8 cellular contexts compared by ENCODE assay signal in the genomic region with DNA sequence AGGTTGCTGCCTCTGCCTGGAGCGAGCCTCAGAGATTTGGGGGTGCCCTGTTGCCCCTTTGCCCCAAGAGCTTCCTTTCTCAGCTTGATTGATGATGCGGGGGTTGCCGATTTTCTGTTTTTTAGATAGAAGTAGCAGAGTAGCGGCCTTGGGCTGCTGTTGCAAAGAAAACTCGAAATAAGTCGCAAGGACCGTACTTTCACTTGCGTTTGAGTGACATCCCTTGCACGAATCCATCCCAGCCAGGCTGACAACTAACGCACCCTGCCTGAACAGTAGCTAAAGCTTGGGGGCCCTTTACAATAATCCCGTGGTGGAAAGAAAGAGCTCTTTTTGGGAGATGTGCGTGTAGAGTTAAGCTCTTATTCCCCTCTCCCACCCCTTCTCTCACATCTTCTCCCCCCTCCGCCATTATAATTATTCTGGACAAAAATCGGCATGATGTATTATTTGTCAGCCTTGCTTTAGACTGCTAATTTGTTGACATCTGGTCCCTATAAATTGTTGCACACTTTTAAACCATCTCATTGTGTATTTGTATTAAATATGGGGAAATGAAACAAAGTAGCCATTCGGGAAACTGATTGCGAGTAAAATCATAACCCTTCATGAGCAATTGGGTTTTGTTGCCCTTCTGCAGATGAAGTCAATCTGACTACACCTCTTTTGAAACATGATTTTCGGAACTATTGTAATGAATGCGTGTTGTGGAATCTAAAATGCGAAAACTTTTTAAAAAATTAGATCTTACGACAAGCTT. TPM values are rescaled to one million over a fixed set of nuclear protein-coding genes. Genes with fewer than 3 reads are reported as not detected.
DNase-seq lines count a peak whose midpoint lies in the region; ATAC-seq, FAIRE-seq and TF ChIP-seq lines count a peak whose summit lies in the region.

No MANE protein-coding gene starts in this region.

- no peaks in the 10 kb centered on the region for H3K9me3 Mint-ChIP-seq in activated T-cell treated with anti-CD3 and anti-CD28 coated beads, Interleukin-2, amount 50 U/mL, for 72 hours

- H3K4me3 ChIP-seq in H7 (ENCODE audit: insufficient read depth, low read depth, low read length): peak overlapping the region; percentile 85
- H3K4me3 ChIP-seq in foreskin fibroblast (ENCODE audit: low read depth in 1 of 2, low read length in 2 of 2): peak overlapping the region; percentile 67 to 88
- peak overlapping the region; percentile 80 for H3K4me3 ChIP-seq in osteoblast (ENCODE audit: insufficient read depth, low read length)

- H3K36me3 ChIP-seq in H7 (replicated peaks; ENCODE audit: control insufficient read depth, insufficient read depth, low read length): no peaks in the 10 kb centered on the region
- H3K36me3 ChIP-seq in osteoblast (ENCODE audit: insufficient read depth, low read length): no peaks in the 10 kb centered on the region

- peak overlapping the region; percentile 92 to 99 for H3K4me3 Mint-ChIP-seq in activated T-cell treated with anti-CD3 and anti-CD28 coated beads, Interleukin-2, amount 50 U/mL, for 72 hours

- H3K36me3 Mint-ChIP-seq in activated T-cell treated with anti-CD3 and anti-CD28 coated beads, Interleukin-2, amount 50 U/mL, for 72 hours (ENCODE audit: insufficient read depth in 2 of 2): peaks cover 2 to 6% of the 10 kb centered on the region in 2 donors

- peaks cover 57% of the 10 kb centered on the region for H3K79me2 ChIP-seq in osteoblast (ENCODE audit: insufficient read depth, low read length)

- H3K9me3 ChIP-seq in osteoblast (ENCODE audit: low read depth, low read length): no peaks in the 10 kb centered on the region

- H3K27me3 ChIP-seq in H7 (ENCODE audit: control insufficient read depth, insufficient read depth, low read length) (no peaks in the 10 kb centered on the region), osteoblast (ENCODE audit: insufficient read depth, low read length) (no peaks in the 10 kb centered on the region)

- peaks cover 47% of the 10 kb centered on the region for H3K4me1 Mint-ChIP-seq in activated T-cell treated with anti-CD3 and anti-CD28 coated beads, Interleukin-2, amount 50 U/mL, for 72 hours (ENCODE audit: low read depth)

- ATAC-seq in activated T-cell treated with anti-CD3 and anti-CD28 coated beads, Interleukin-2, amount 50 U/mL, for 72 hours (replicated peaks in 1 of 2): peak; percentile 32 to 43

- TF ChIP-seq CTCF in foreskin fibroblast (IDR thresholded peaks at IDR 0.05; ENCODE audit: low read depth, low read length) (no peak), osteoblast (IDR thresholded peaks at IDR 0.05; ENCODE audit: extremely low read depth, low read depth, low read length) (no peak)

- peaks cover 39% of the 10 kb centered on the region for H4K20me1 ChIP-seq in osteoblast (ENCODE audit: insufficient read depth, low read length)

- no peak for TF ChIP-seq POLR2A in GM12892 (IDR thresholded peaks at IDR 0.05; ENCODE audit: low read depth, low read length)

- peak overlapping the region; percentile 58 for H2AFZ ChIP-seq in osteoblast (ENCODE audit: low read length)

- FAIRE-seq in GM12892 (lab: Jason Lieb, UNC): peak; percentile 88

- no peaks in the 10 kb centered on the region for H3K27me3 Mint-ChIP-seq in activated T-cell treated with anti-CD3 and anti-CD28 coated beads, Interleukin-2, amount 50 U/mL, for 72 hours (ENCODE audit: low read depth)

- H3K4me2 ChIP-seq in osteoblast (ENCODE audit: insufficient read depth, low read length): peak overlapping the region; percentile 90

- peak overlapping the region; percentile 100 for H3K27ac Mint-ChIP-seq in activated T-cell treated with anti-CD3 and anti-CD28 coated beads, Interleukin-2, amount 50 U/mL, for 72 hours

- no peak for DNase-seq in GM12892 (ENCODE audit: insufficient read length)
- DNase-seq in H7: no peak
- DNase-seq in LoVo (ENCODE audit: low spot score): peak; percentile 15
- DNase-seq in activated T-cell treated with anti-CD3 and anti-CD28 coated beads, Interleukin-2, amount 50 U/mL, for 72 hours: peak; percentile 39 to 41
- peak in 1 of 2 donors; percentile 41 for DNase-seq in foreskin fibroblast
- no peak for DNase-seq in osteoblast (ENCODE audit: insufficient read length, low spot score, missing footprints)
- no peak for DNase-seq in SKM-1 treated with dmso at 0.1 percent for 144 hours (lab: John Stamatoyannopoulos, UW; ENCODE audit: unreplicated experiment)
- DNase-seq in COLO829 (ENCODE audit: low spot score): no peak

- peaks cover 6% of the 10 kb centered on the region for H3K4me1 ChIP-seq in osteoblast (ENCODE audit: insufficient read depth, low read length)

- H3K27ac ChIP-seq in osteoblast (ENCODE audit: low read depth, low read length): peak overlapping the region; percentile 57

RNA-seq across cellular contexts. Expression of a gene that starts 0.9 kb away (rescaled TPM):
- polyA plus RNA-seq in GM12892 (2012; ENCODE audit: missing spikeins): 83.1 TPM
- total RNA-seq in H7 (2014; rRNA removed; shearing (Covaris generic)): 132 and 150 TPM in 2 replicates
- total RNA-seq in activated T-cell treated with anti-CD3 and anti-CD28 coated beads, Interleukin-2, amount 50 U/mL, for 72 hours: 100 to 1,000 TPM; 103 to 117 TPM
- 41.8 and 43.1 TPM in 2 replicates for total RNA-seq in osteoblast

RNA-seq across cellular contexts. Expression of a gene that starts 52.4 kb away (rescaled TPM):
- polyA plus RNA-seq in GM12892 (2012; ENCODE audit: missing spikeins): 11.3 TPM
- total RNA-seq in H7 (2014; rRNA removed; shearing (Covaris generic)): 76.6 and 92.3 TPM in 2 replicates
- 10 to 100 TPM; 64.2 to 69.5 TPM for total RNA-seq in activated T-cell treated with anti-CD3 and anti-CD28 coated beads, Interleukin-2, amount 50 U/mL, for 72 hours
- total RNA-seq in osteoblast: 67.5 and 69.1 TPM in 2 replicates

Comparison
In these comparisons a context has a peak if more than half of its experiments do, and no peak if none do; other contexts are left out.
1. DNase-seq: peak in LoVo (single experiment) and activated T-cell treated with anti-CD3 and anti-CD28 coated beads, Interleukin-2, amount 50 U/mL, for 72 hours (2 of 2); none in GM12892 (single experiment), H7 (single experiment), osteoblast (single experiment), SKM-1 treated with dmso at 0.1 percent for 144 hours (single experiment) and COLO829 (single experiment).
2. Peak in every context shown above with its lines, with median percentiles within 50 percentile points of each other: H3K4me3 ChIP-seq.